25 cellular contexts compared by ENCODE assay signal in genomic region chr20:57065646-57066045, GRCh38.
DNase-seq lines count a peak whose midpoint lies in the region; TF ChIP-seq lines count a peak whose summit lies in the region.
"Had no signal": no experiment of that assay in that cellular context is flagged by ENCODE, and none has a peak within 500 bp of the region (broad histone marks: within the 10 kb centered on the region; RNA-seq: fewer than 3 reads in every experiment).

No MANE protein-coding gene starts in this region.

- no peak overlapping the region for H3K4me2 ChIP-seq in neural progenitor cell
- H3K4me2 ChIP-seq: BLaER1 treated with 17β-estradiol and CSF1 and Interleukin-3, amounts not matched to agents 10 nM and 100 nM had no signal

- H3K27me3 ChIP-seq in NT2/D1 (ENCODE audit: insufficient read depth, insufficient read length), result peaks cover 13% of the 10 kb centered on the region
- no peaks in the 10 kb centered on the region for H3K27me3 ChIP-seq in brain microvascular endothelial cell (replicated peaks)
- peaks cover 42% of the 10 kb centered on the region for H3K27me3 ChIP-seq in neural progenitor cell
- no peaks in the 10 kb centered on the region for H3K27me3 ChIP-seq in MG63

- in situ Hi-C loops in brain microvascular endothelial cell (cut with HindIII; ENCODE audit: low pct_ligation_motif_present, low sequenced_read_pairs), result no loop called here

- no peak overlapping the region for H3K4me3 Mint-ChIP-seq in neural progenitor cell
- H3K4me3 Mint-ChIP-seq: activated CD4-positive, alpha-beta T cell treated with anti-CD3 and anti-CD28 coated beads, Interleukin-2, amount 10 ng/mL, durations not matched to agents 24 days and 14 days; activated T-cell treated with anti-CD3 and anti-CD28 coated beads, Interleukin-2, amount 50 U/mL, for 24 hours; brain; natural killer cell; stimulated activated effector memory CD8-positive, alpha-beta T cell treated with anti-CD3 and anti-CD28 coated beads, Interleukin-12 subunit alpha, Interleukin-12 subunit beta, amount 100 ng/mL, for 72 hours; T-cell had no signal

- DNase-seq in EH (ENCODE audit: low read depth) (peak; percentile 46), NT2/D1 (ENCODE audit: low read depth, low spot score) (peak; percentile 27), brain microvascular endothelial cell (peak; percentile 24), neural progenitor cell (ENCODE audit: low spot score) (peak; percentile 39), foreskin fibroblast (no peak), MG63 (no peak)
- no peak for DNase-seq in stimulated activated CD4-positive, alpha-beta T cell treated with anti-CD3 and anti-CD28 coated beads, Interleukin-2, amount 100 ng/mL, for 24 hours
- DNase-seq in effector CD4-positive, alpha-beta T cell, result no peak
- DNase-seq: activated CD4-positive, alpha-beta T cell treated with anti-CD3 and anti-CD28 coated beads, Interleukin-2, amount 10 ng/mL, durations not matched to agents 24 days and 14 days; activated T-cell treated with anti-CD3 and anti-CD28 coated beads, Interleukin-2, amount 50 U/mL, for 24 hours; DMS153; effector CD8-positive, alpha-beta T cell; GDM1; head of caudate nucleus; natural killer cell; NCI-H146; NCI-H226; NCI-H69; stimulated activated CD4-positive, alpha-beta T cell treated with anti-CD3 and anti-CD28 coated beads, Interleukin-15, amount 100 ng/mL, for 24 hours; T-cell; transverse colon had no signal

- H3K27me3 Mint-ChIP-seq in neural progenitor cell (ENCODE audit: insufficient read depth, low read depth), result peaks cover 29% of the 10 kb centered on the region

- no peaks in the 10 kb centered on the region for H4K20me1 ChIP-seq in neural progenitor cell (ENCODE audit: low read depth)
- H4K20me1 ChIP-seq: BLaER1 treated with 17β-estradiol and CSF1 and Interleukin-3, amounts not matched to agents 10 nM and 100 nM had no signal

- H3K36me3 ChIP-seq in NT2/D1 (ENCODE audit: insufficient read depth, insufficient read length, low read length), result no peaks in the 10 kb centered on the region
- H3K36me3 ChIP-seq in brain microvascular endothelial cell (replicated peaks), result no peaks in the 10 kb centered on the region
- no peaks in the 10 kb centered on the region for H3K36me3 ChIP-seq in neural progenitor cell
- no peaks in the 10 kb centered on the region for H3K36me3 ChIP-seq in MG63
- H3K36me3 ChIP-seq: BLaER1 treated with 17β-estradiol and CSF1 and Interleukin-3, amounts not matched to agents 10 nM and 100 nM; transverse colon had no signal

- no peaks in the 10 kb centered on the region for H3K36me3 Mint-ChIP-seq in neural progenitor cell
- H3K36me3 Mint-ChIP-seq: brain; natural killer cell; stimulated activated effector memory CD8-positive, alpha-beta T cell treated with anti-CD3 and anti-CD28 coated beads, Interleukin-12 subunit alpha, Interleukin-12 subunit beta, amount 100 ng/mL, for 72 hours; T-cell had no signal

- no peak overlapping the region for H3K27ac ChIP-seq in brain microvascular endothelial cell
- H3K27ac ChIP-seq in neural progenitor cell, result no peak overlapping the region
- H3K27ac ChIP-seq: BLaER1 treated with 17β-estradiol and CSF1 and Interleukin-3, amounts not matched to agents 10 nM and 100 nM; RWPE1; transverse colon had no signal

- no peaks in the 10 kb centered on the region for H3F3A ChIP-seq in neural progenitor cell (ENCODE audit: low read depth)

- H3K4me1 Mint-ChIP-seq in neural progenitor cell, result peaks cover 19% of the 10 kb centered on the region
- H3K4me1 Mint-ChIP-seq: activated CD4-positive, alpha-beta T cell treated with anti-CD3 and anti-CD28 coated beads, Interleukin-2, amount 10 ng/mL, durations not matched to agents 24 days and 14 days; brain; natural killer cell; stimulated activated effector memory CD8-positive, alpha-beta T cell treated with anti-CD3 and anti-CD28 coated beads, Interleukin-12 subunit alpha, Interleukin-12 subunit beta, amount 100 ng/mL, for 72 hours; T-cell had no signal

- H3K79me2 ChIP-seq in neural progenitor cell (ENCODE audit: low read depth), result no peaks in the 10 kb centered on the region

- no peak overlapping the region for H3K27ac Mint-ChIP-seq in neural progenitor cell
- H3K27ac Mint-ChIP-seq: activated CD4-positive, alpha-beta T cell treated with anti-CD3 and anti-CD28 coated beads, Interleukin-2, amount 10 ng/mL, durations not matched to agents 24 days and 14 days; activated T-cell treated with anti-CD3 and anti-CD28 coated beads, Interleukin-2, amount 50 U/mL, for 24 hours; brain; natural killer cell; stimulated activated effector memory CD8-positive, alpha-beta T cell treated with anti-CD3 and anti-CD28 coated beads, Interleukin-12 subunit alpha, Interleukin-12 subunit beta, amount 100 ng/mL, for 72 hours; T-cell had no signal

- H3K4me1 ChIP-seq in NT2/D1 (ENCODE audit: insufficient read depth, insufficient read length) (peaks cover 19% of the 10 kb centered on the region), neural progenitor cell (peaks cover 3% of the 10 kb centered on the region)
- H3K4me1 ChIP-seq: transverse colon had no signal

- H2AFZ ChIP-seq in neural progenitor cell (replicated peaks), result no peak overlapping the region

- H3K9me3 ChIP-seq in NT2/D1 (ENCODE audit: insufficient read depth, low read length), result no peaks in the 10 kb centered on the region
- H3K9me3 ChIP-seq in neural progenitor cell (ENCODE audit: low read depth), result no peaks in the 10 kb centered on the region
- H3K9me3 ChIP-seq in MG63, result no peaks in the 10 kb centered on the region
- H3K9me3 ChIP-seq: BLaER1 treated with 17β-estradiol and CSF1 and Interleukin-3, amounts not matched to agents 10 nM and 100 nM; transverse colon had no signal

- no peak overlapping the region for H3K4me3 ChIP-seq in NT2/D1 (ENCODE audit: insufficient read length, low read depth)
- H3K4me3 ChIP-seq in brain microvascular endothelial cell (ENCODE audit: low read depth, low read length), result no peak overlapping the region
- no peak overlapping the region for H3K4me3 ChIP-seq in neural progenitor cell
- no peak overlapping the region for H3K4me3 ChIP-seq in foreskin fibroblast (ENCODE audit: low read depth in 1 of 2, low read length in 2 of 2)
- H3K4me3 ChIP-seq in MG63, result no peak overlapping the region
- H3K4me3 ChIP-seq: BLaER1 treated with 17β-estradiol and CSF1 and Interleukin-3, amounts not matched to agents 10 nM and 100 nM; transverse colon had no signal

- H3K9me3 Mint-ChIP-seq in neural progenitor cell, result peaks cover 4% of the 10 kb centered on the region
- H3K9me3 Mint-ChIP-seq: activated CD4-positive, alpha-beta T cell treated with anti-CD3 and anti-CD28 coated beads, Interleukin-2, amount 10 ng/mL, durations not matched to agents 24 days and 14 days; activated T-cell treated with anti-CD3 and anti-CD28 coated beads, Interleukin-2, amount 50 U/mL, for 24 hours; brain; natural killer cell; stimulated activated effector memory CD8-positive, alpha-beta T cell treated with anti-CD3 and anti-CD28 coated beads, Interleukin-12 subunit alpha, Interleukin-12 subunit beta, amount 100 ng/mL, for 72 hours; T-cell had no signal

- TF ChIP-seq CTCF in brain microvascular endothelial cell (IDR thresholded peaks at IDR 0.05; ENCODE audit: low read depth, low read length, missing control alignments), result no peak
- TF ChIP-seq CTCF in neural progenitor cell (IDR thresholded peaks at IDR 0.05), result no peak
- no peak for TF ChIP-seq CTCF in foreskin fibroblast (IDR thresholded peaks at IDR 0.05; ENCODE audit: low read depth, low read length)

- H3K9ac ChIP-seq in NT2/D1 (ENCODE audit: insufficient read length, low read depth) (no peak overlapping the region), neural progenitor cell (no peak overlapping the region)
- H3K9ac ChIP-seq: BLaER1 treated with 17β-estradiol and CSF1 and Interleukin-3, amounts not matched to agents 10 nM and 100 nM had no signal

Comparison
In these comparisons a context has a peak if more than half of its experiments do, and no peak if none do; other contexts are left out.
1. DNase-seq: peak in EH (single experiment), NT2/D1 (single experiment), brain microvascular endothelial cell (single experiment) and neural progenitor cell (single experiment); none in foreskin fibroblast (0 of 2), MG63 (single experiment), stimulated activated CD4-positive, alpha-beta T cell treated with anti-CD3 and anti-CD28 coated beads, Interleukin-2, amount 100 ng/mL, for 24 hours (0 of 2) and effector CD4-positive, alpha-beta T cell (single experiment).